Comparison of ENCODE assay signal across 17 cellular contexts in the genomic region with DNA sequence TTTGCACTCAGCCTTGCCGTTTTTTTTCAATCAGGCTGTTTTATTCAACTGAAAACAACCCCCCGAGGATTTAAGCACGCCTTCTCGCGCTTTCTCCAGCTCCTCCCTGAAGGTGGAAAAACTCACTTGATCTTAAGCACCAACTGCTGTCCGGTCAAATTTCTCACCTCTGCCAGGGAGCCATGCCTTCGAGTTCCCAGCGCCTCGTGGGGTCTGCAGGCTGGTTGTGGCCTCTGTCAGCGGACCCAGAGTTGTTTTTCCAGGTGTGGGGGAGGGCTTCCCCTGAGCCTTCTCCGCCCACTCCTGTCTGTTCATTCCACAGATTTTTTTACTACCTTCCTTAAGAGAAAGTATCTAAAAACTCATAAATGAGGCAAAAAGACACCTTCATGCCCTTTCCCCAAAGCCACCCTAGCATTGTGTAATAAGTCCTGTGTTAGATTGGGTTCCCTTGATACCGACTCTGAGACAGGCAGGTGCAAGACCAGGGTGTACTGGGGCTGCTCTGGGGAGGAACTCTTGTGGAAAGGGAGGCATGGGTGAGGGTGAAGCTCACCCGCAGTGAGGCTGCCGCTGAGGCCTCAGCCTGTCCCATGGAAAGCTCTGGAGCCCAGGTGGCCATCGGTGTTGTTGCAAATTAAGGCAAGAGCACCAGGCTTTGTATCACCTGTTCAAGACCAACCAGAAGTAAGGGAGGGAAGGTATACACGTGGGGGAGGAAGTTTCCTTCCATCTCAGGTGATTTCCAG.
"Had no signal": no experiment of that assay in that cellular context is flagged by ENCODE, and none has a peak within 500 bp of the region (broad histone marks: within the 10 kb centered on the region; RNA-seq: fewer than 3 reads in every experiment).

No MANE protein-coding gene starts in this region.

- H3K27ac ChIP-seq: ascending aorta, coronary artery, stomach, upper lobe of left lung had no signal

- H3K27ac Mint-ChIP-seq: activated T-cell treated with anti-CD3 and anti-CD28 coated beads, Interleukin-2, amount 50 U/mL, for 72 hours; natural killer cell; stimulated activated effector memory CD8-positive, alpha-beta T cell treated with anti-CD3 and anti-CD28 coated beads, Interleukin-12 subunit alpha, Interleukin-12 subunit beta, amount 100 ng/mL, for 72 hours; T-helper 1 cell treated with Interleukin-12 subunit alpha and Interleukin-12 subunit beta and Interleukin-4 antibody, amounts not matched to agents 30 μg/mL and 1 μg/mL, for 36 hours had no signal

- H3K4me2 ChIP-seq: smooth muscle cell had no signal

- H3K27me3 ChIP-seq: ascending aorta, upper lobe of left lung had no signal

- H3K4me3 ChIP-seq: ascending aorta, coronary artery, left ventricle myocardium inferior, smooth muscle cell, stomach, upper lobe of left lung had no signal

- ATAC-seq: activated T-cell treated with anti-CD3 and anti-CD28 coated beads, Interleukin-2, amount 50 U/mL, for 72 hours; natural killer cell; right cardiac atrium; stimulated activated effector memory CD8-positive, alpha-beta T cell treated with anti-CD3 and anti-CD28 coated beads, Interleukin-12 subunit alpha, Interleukin-12 subunit beta, amount 100 ng/mL, for 72 hours had no signal

- DNase-seq: activated CD4-positive, CD25-positive, alpha-beta regulatory T cell treated with anti-CD3 and anti-CD28 coated beads, Interleukin-2, amount 50 U/mL, for 72 hours; activated effector memory CD4-positive, alpha-beta T cell treated with anti-CD3 and anti-CD28 coated beads, Interleukin-2, amount 50 U/mL, for 16 hours; activated naive CD4-positive, alpha-beta T cell treated with anti-CD3 and anti-CD28 coated beads, Interleukin-2, amount 50 U/mL, for 16 hours; activated T-cell treated with anti-CD3 and anti-CD28 coated beads, Interleukin-2, amount 50 U/mL, for 72 hours; foreskin melanocyte; left ventricle myocardium inferior; mammary epithelial cell; natural killer cell; right cardiac atrium; stimulated activated CD4-positive, alpha-beta T cell treated with anti-CD3 and anti-CD28 coated beads, Interleukin-4, amount 100 ng/mL, for 24 hours; stomach had no signal

- H3K9me3 Mint-ChIP-seq: activated T-cell treated with anti-CD3 and anti-CD28 coated beads, Interleukin-2, amount 50 U/mL, for 72 hours; natural killer cell; stimulated activated effector memory CD8-positive, alpha-beta T cell treated with anti-CD3 and anti-CD28 coated beads, Interleukin-12 subunit alpha, Interleukin-12 subunit beta, amount 100 ng/mL, for 72 hours; T-helper 1 cell treated with Interleukin-12 subunit alpha and Interleukin-12 subunit beta and Interleukin-4 antibody, amounts not matched to agents 30 μg/mL and 1 μg/mL, for 36 hours had no signal

- H3K36me3 ChIP-seq: ascending aorta, left ventricle myocardium inferior, stomach, upper lobe of left lung had no signal

- H3K9me3 ChIP-seq: ascending aorta, left ventricle myocardium inferior, stomach, upper lobe of left lung had no signal

- H3K36me3 Mint-ChIP-seq: natural killer cell; stimulated activated effector memory CD8-positive, alpha-beta T cell treated with anti-CD3 and anti-CD28 coated beads, Interleukin-12 subunit alpha, Interleukin-12 subunit beta, amount 100 ng/mL, for 72 hours had no signal

- H3K4me1 Mint-ChIP-seq: natural killer cell; stimulated activated effector memory CD8-positive, alpha-beta T cell treated with anti-CD3 and anti-CD28 coated beads, Interleukin-12 subunit alpha, Interleukin-12 subunit beta, amount 100 ng/mL, for 72 hours had no signal

- H3K4me3 Mint-ChIP-seq: activated T-cell treated with anti-CD3 and anti-CD28 coated beads, Interleukin-2, amount 50 U/mL, for 72 hours; natural killer cell; stimulated activated effector memory CD8-positive, alpha-beta T cell treated with anti-CD3 and anti-CD28 coated beads, Interleukin-12 subunit alpha, Interleukin-12 subunit beta, amount 100 ng/mL, for 72 hours; T-helper 1 cell treated with Interleukin-12 subunit alpha and Interleukin-12 subunit beta and Interleukin-4 antibody, amounts not matched to agents 30 μg/mL and 1 μg/mL, for 36 hours had no signal
